In genomic region chr9:119160559-119160958, GRCh38 we compare ENCODE assay signal across 39 cellular contexts.
"Had no signal": no experiment of that assay in that cellular context is flagged by ENCODE, and none has a peak within 500 bp of the region (broad histone marks: within the 10 kb centered on the region; RNA-seq: fewer than 3 reads in every experiment).

No MANE protein-coding gene starts in this region.

- H3K27ac ChIP-seq: adrenal gland, ascending aorta, body of pancreas, brain microvascular endothelial cell, breast epithelium, cardiac muscle cell had no signal

- DNase-seq: activated effector memory CD4-positive, alpha-beta T cell treated with anti-CD3 and anti-CD28 coated beads, Interleukin-2, amount 50 U/mL, for 16 hours; activated effector memory CD4-positive, alpha-beta T cell treated with Interleukin-2 at 50 U/mL for 16 hours; activated gamma-delta T cell; activated gamma-delta T cell treated with Interleukin-2 at 50 U/mL for 16 hours; activated naive CD4-positive, alpha-beta T cell; activated naive CD4-positive, alpha-beta T cell treated with anti-CD3 and anti-CD28 coated beads for 36 hours; activated naive CD4-positive, alpha-beta T cell treated with anti-CD3 and anti-CD28 coated beads, Interleukin-2, amount 10 ng/mL, durations not matched to agents 7 days and 5 days; activated naive CD4-positive, alpha-beta T cell treated with anti-CD3 and anti-CD28 coated beads, Interleukin-2, amount 50 U/mL, for 16 hours; activated naive CD4-positive, alpha-beta T cell treated with Interleukin-2 at 50 U/mL for 16 hours; activated naive CD8-positive, alpha-beta T cell treated with anti-CD3 and anti-CD28 coated beads for 36 hours; activated naive CD8-positive, alpha-beta T cell treated with anti-CD3 and anti-CD28 coated beads, Interleukin-2, amount 10 ng/mL, durations not matched to agents 7 days and 5 days; activated naive CD8-positive, alpha-beta T cell treated with anti-CD3 and anti-CD28 coated beads, Interleukin-2, amount 50 U/mL, for 24 hours; activated T-cell treated with anti-CD3 and anti-CD28 coated beads for 4 hours; activated T-cell treated with anti-CD3 and anti-CD28 coated beads, Interleukin-2, amount 50 U/mL, for 1 hour; activated T-cell treated with anti-CD3 and anti-CD28 coated beads, Interleukin-2, amount 50 U/mL, for 24 hours; activated T-cell treated with anti-CD3 and anti-CD28 coated beads, Interleukin-2, amount 50 U/mL, for 4 hours; activated T-cell treated with anti-CD3 and anti-CD28 coated beads, Interleukin-2, amount 50 U/mL, for 48 hours; activated T-cell treated with anti-CD3 and anti-CD28 coated beads, Interleukin-2, amount 50 U/mL, for 72 hours; adrenal gland; amniotic stem cell; amygdala; anterior cingulate cortex; aorta; brain microvascular endothelial cell; caudate nucleus; central memory CD4-positive, alpha-beta T cell; cerebellar nuclear complex had no signal

- H3K27ac Mint-ChIP-seq: activated naive CD4-positive, alpha-beta T cell treated with anti-CD3 and anti-CD28 coated beads for 36 hours; activated naive CD4-positive, alpha-beta T cell treated with anti-CD3 and anti-CD28 coated beads, Interleukin-2, amount 10 ng/mL, durations not matched to agents 7 days and 5 days; activated naive CD4-positive, alpha-beta T cell treated with anti-CD3 and anti-CD28 coated beads, Interleukin-2, amount 50 U/mL, for 24 hours; activated naive CD8-positive, alpha-beta T cell; activated naive CD8-positive, alpha-beta T cell treated with anti-CD3 and anti-CD28 coated beads for 36 hours; activated naive CD8-positive, alpha-beta T cell treated with anti-CD3 and anti-CD28 coated beads, Interleukin-2, amount 10 ng/mL, durations not matched to agents 7 days and 5 days; activated naive CD8-positive, alpha-beta T cell treated with anti-CD3 and anti-CD28 coated beads, Interleukin-2, amount 50 U/mL, for 24 hours; activated T-cell treated with anti-CD3 and anti-CD28 coated beads, Interleukin-2, amount 50 U/mL, for 24 hours; activated T-cell treated with anti-CD3 and anti-CD28 coated beads, Interleukin-2, amount 50 U/mL, for 72 hours; activated T-helper 1 cell treated with anti-CD3 and anti-CD28 coated beads, Interleukin-12 subunit alpha, Interleukin-12 subunit beta, Interleukin-2, Interleukin-4 antibody, amounts not matched to agents 30 ng/mL and 10 ng/mL and 1 ng/mL, durations not matched to agents 14 hours and 24 hours and 36 hours; activated T-helper 17 cell treated with anti-CD3 and anti-CD28 coated beads, Interleukin-2, amount 50 U/mL, for 72 hours; activated T-helper 2 cell treated with anti-CD3 and anti-CD28 coated beads, Interferon-gamma antibody, Interleukin-2, Interleukin-4, amounts not matched to agents 10 μg/mL and 5 μg/mL and 100 μg/mL, durations not matched to agents 14 hours and 24 hours and 36 hours had no signal

- H3K36me3 ChIP-seq: adrenal gland, ascending aorta, brain microvascular endothelial cell, breast epithelium, cardiac muscle cell had no signal

- H3K4me1 ChIP-seq: adrenal gland, ascending aorta, body of pancreas, breast epithelium had no signal

- H3K27me3 ChIP-seq: adrenal gland, ascending aorta, body of pancreas, brain microvascular endothelial cell, breast epithelium, cardiac muscle cell had no signal

- ATAC-seq: activated naive CD8-positive, alpha-beta T cell treated with anti-CD3 and anti-CD28 coated beads, Interleukin-2, amount 50 U/mL, for 24 hours; activated T-cell treated with anti-CD3 and anti-CD28 coated beads, Interleukin-2, amount 50 U/mL, for 4 hours; activated T-cell treated with anti-CD3 and anti-CD28 coated beads, Interleukin-2, amount 50 U/mL, for 72 hours; activated T-helper 17 cell treated with anti-CD3 and anti-CD28 coated beads, Interleukin-2, amount 50 U/mL, for 72 hours; body of pancreas had no signal

- FAIRE-seq: astrocyte, bronchial epithelial cell had no signal

- H3K9me3 ChIP-seq: adrenal gland, ascending aorta, body of pancreas, breast epithelium had no signal

- H3K9me3 Mint-ChIP-seq: activated naive CD4-positive, alpha-beta T cell treated with anti-CD3 and anti-CD28 coated beads, Interleukin-2, amount 50 U/mL, for 24 hours; activated naive CD8-positive, alpha-beta T cell treated with anti-CD3 and anti-CD28 coated beads for 36 hours; activated naive CD8-positive, alpha-beta T cell treated with anti-CD3 and anti-CD28 coated beads, Interleukin-2, amount 50 U/mL, for 24 hours; activated T-cell treated with anti-CD3 and anti-CD28 coated beads, Interleukin-2, amount 50 U/mL, for 24 hours; activated T-helper 1 cell treated with anti-CD3 and anti-CD28 coated beads, Interleukin-12 subunit alpha, Interleukin-12 subunit beta, Interleukin-2, Interleukin-4 antibody, amounts not matched to agents 30 ng/mL and 10 ng/mL and 1 ng/mL, durations not matched to agents 14 hours and 24 hours and 36 hours had no signal

- H3K4me3 ChIP-seq: adrenal gland, ascending aorta, body of pancreas, breast epithelium, cardiac muscle cell had no signal

- H3K36me3 Mint-ChIP-seq: activated naive CD4-positive, alpha-beta T cell treated with anti-CD3 and anti-CD28 coated beads, Interleukin-2, amount 10 ng/mL, durations not matched to agents 7 days and 5 days; activated naive CD4-positive, alpha-beta T cell treated with anti-CD3 and anti-CD28 coated beads, Interleukin-2, amount 50 U/mL, for 24 hours; activated naive CD8-positive, alpha-beta T cell; activated naive CD8-positive, alpha-beta T cell treated with anti-CD3 and anti-CD28 coated beads for 36 hours; activated naive CD8-positive, alpha-beta T cell treated with anti-CD3 and anti-CD28 coated beads, Interleukin-2, amount 10 ng/mL, durations not matched to agents 7 days and 5 days; brain had no signal
